ENCODE assay signal across 1 cellular context in genomic region chr1:17011439-17012307, GRCh38.
TF ChIP-seq lines count a peak whose summit lies in the region.

Gene ATP13A2, minus strand, starts transcription at chr1:17011928. Its CDS starts 190 bp downstream, at chr1:17011738.

TF ChIP-seq in IMR-90, 13 proteins besides CTCF, POLR2A, EP300 and RAD21:
- TF ChIP-seq RFX5 (IDR thresholded peaks at IDR 0.05; ENCODE audit: low read depth, low read length) (no peak), MAZ (IDR thresholded peaks at IDR 0.05; ENCODE audit: borderline replicate concordance, low read depth, low read length) (peak; percentile 79; the same call in 1 of the 2 replicates)
